1 cellular context compared by ENCODE assay signal in the genomic region with DNA sequence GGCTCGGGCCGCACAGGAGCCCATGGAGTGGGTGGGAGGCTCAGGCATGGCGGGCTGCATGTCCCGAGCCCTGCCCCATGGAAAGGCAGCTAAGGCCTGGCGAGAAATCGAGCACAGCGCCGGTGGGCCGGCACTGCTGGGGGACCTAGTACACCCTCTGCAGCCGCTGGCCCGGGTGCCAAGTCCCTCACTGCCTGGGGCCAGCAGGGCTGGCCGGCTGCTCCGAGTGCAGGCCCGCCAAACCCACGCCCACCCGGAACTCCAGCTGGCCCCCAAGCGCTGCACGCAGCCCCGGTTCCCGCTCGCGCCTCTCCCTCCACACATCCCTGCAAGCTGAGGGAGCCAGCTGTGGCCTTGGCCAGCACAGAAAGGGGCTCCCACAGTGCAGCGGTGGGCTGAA. TPM values are rescaled to one million over a fixed set of nuclear protein-coding genes. Genes with fewer than 3 reads are reported as not detected.
DNase-seq lines count a peak whose midpoint lies in the region.
"Not testable (repeated sequence)": the region's sequence is repeated elsewhere in the genome, so short reads cannot be mapped to it uniquely, and the experiment has no call there.

No MANE protein-coding gene starts in this region.

- DNase-seq in posterior vena cava (ENCODE audit: low spot score): peak; percentile 49

- intact Hi-C loops in posterior vena cava (cut with DNase I): not testable (repeated sequence)

RNA-seq across cellular contexts. Expression of a gene that starts 50.9 kb away (rescaled TPM):
- total RNA-seq in posterior vena cava: 10 to 100 TPM; 14.2 to 15.5 TPM

RNA-seq across cellular contexts. Expression of a gene that starts 51.0 kb away (rescaled TPM):
- total RNA-seq in posterior vena cava: 10 to 100 TPM; 29.7 to 36.8 TPM
